ENCODE assay signal across 8 cellular contexts in the genomic region with DNA sequence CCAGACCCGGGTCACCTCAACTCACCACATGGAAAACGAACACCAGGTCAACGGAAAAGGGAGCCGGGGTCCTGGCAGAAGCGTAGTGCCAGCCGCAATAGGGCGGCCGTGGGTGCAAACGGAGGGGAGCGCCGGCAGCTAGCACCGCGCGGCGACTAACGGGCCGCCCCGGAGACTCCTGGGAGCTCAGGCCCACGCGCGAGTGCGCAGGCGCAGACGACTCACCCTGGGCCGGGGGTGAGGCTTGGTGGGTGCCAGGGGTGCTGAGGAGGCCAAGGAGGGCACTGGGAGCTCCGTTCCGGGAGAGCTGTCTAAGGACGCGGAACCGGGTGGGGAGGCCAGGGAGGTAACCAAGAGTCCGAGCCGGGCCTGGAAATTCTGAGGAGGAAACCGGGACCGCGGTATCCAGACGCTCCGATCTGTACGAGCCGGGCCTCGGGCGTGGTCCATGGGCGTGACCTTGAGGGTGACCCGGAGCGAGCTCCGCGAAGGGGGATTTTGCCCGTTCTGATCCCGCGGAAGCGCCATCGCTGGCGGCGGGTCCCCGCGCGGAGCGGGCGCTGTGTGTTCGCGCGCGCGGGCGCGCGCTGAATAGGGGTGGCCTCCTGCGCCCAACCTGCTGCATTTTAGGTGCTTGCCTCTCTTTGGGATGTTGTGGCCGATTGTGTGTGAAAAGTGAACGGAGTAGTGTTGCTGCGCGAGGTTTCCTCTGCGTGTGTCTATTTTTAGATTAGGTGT. TPM values are rescaled to one million over a fixed set of nuclear protein-coding genes. Genes with fewer than 3 reads are reported as not detected.
DNase-seq lines count a peak whose midpoint lies in the region; ATAC-seq, FAIRE-seq and TF ChIP-seq lines count a peak whose summit lies in the region.

A gene (plus strand): TSS at position 213 of the 738 bp plus-strand sequence. CDS start 4,602 bp downstream, outside the sequence.

- CTCF ChIA-PET in CD8-positive, alpha-beta memory T cell (lab: Charles Lee) = no interaction called here

- peaks cover 16 to 42% (median 22%) of the 10 kb centered on the region in 3 donors for H3K36me3 Mint-ChIP-seq in CD8-positive, alpha-beta memory T cell

- peak; percentile 56 for ATAC-seq in GM21423 (IDR thresholded peaks at IDR 0.05; ENCODE audit: unreplicated experiment)

- no peaks in the 10 kb centered on the region for H3K36me3 ChIP-seq in CD8-positive, alpha-beta memory T cell (ENCODE audit: insufficient read depth, low read length)
- 0 out of 2 replicates have a peak, but pooled peaks cover 3% of the 10 kb centered on the region for H3K36me3 ChIP-seq in Karpas-422 (ENCODE audit: insufficient read depth, low read length)
- no peaks in the 10 kb centered on the region for H3K36me3 ChIP-seq in bronchial epithelial cell (ENCODE audit: control insufficient read depth, insufficient read depth, low read length)
- peaks cover 0 to 32% (median 17%) of the 10 kb centered on the region in 6 donors for H3K36me3 ChIP-seq in spleen

- H3K27me3 ChIP-seq in CD8-positive, alpha-beta memory T cell (ENCODE audit: insufficient read depth, low read length, poor library complexity, severe bottlenecking) = no peaks in the 10 kb centered on the region
- H3K27me3 ChIP-seq in Karpas-422 (ENCODE audit: low read length) = no peaks in the 10 kb centered on the region
- H3K27me3 ChIP-seq in bronchial epithelial cell (ENCODE audit: control insufficient read depth, insufficient read depth, low read length) = no peaks in the 10 kb centered on the region
- H3K27me3 ChIP-seq in spleen (replicated peaks in 1 of 7) = no peaks in the 10 kb centered on the region

- WGBS in spleen, 5 donors = 0 to 2% (median 1%) methylated on average over 20 to 72 of the region's 72 CpGs

- H3K27ac ChIP-seq in CD8-positive, alpha-beta memory T cell (ENCODE audit: low read depth, low read length) = peak within 1 kb of the TSS; percentile 93
- peak within 1 kb of the TSS; percentile 55; the same call in 1 of the 2 replicates for H3K27ac ChIP-seq in Karpas-422 (ENCODE audit: low read length)
- H3K27ac ChIP-seq in spleen = peak within 1 kb of the TSS; percentile 86 to 90 (median 88)

- no peaks in the 10 kb centered on the region for H4K20me1 ChIP-seq in Karpas-422 (ENCODE audit: insufficient read depth, low read depth, low read length)

- peak within 1 kb of the TSS; percentile 83 for H3K9ac ChIP-seq in Karpas-422 (ENCODE audit: low read length)

- peak within 1 kb of the TSS; percentile 81 to 99 (median 93) for H3K27ac Mint-ChIP-seq in CD8-positive, alpha-beta memory T cell

- TF ChIP-seq POLR2A in spleen (IDR thresholded peaks at IDR 0.05) = no peak

- peaks cover 13% of the 10 kb centered on the region for H3K4me1 ChIP-seq in CD8-positive, alpha-beta memory T cell (ENCODE audit: insufficient read depth, low read length)
- peaks cover 5% of the 10 kb centered on the region for H3K4me1 ChIP-seq in Karpas-422 (ENCODE audit: low read length)
- peaks cover 6 to 23% (median 18%) of the 10 kb centered on the region in 6 donors for H3K4me1 ChIP-seq in spleen

- no peaks in the 10 kb centered on the region for H3K27me3 Mint-ChIP-seq in CD8-positive, alpha-beta memory T cell

- peak within 1 kb of the TSS; percentile 62 for H3K4me2 ChIP-seq in Karpas-422 (ENCODE audit: low read depth, low read length, poor library complexity, severe bottlenecking)

- FAIRE-seq in bronchial epithelial cell (lab: Jason Lieb, UNC) = no peak

- POLR2A ChIA-PET in CD8-positive, alpha-beta memory T cell (lab: Charles Lee) = interaction anchor here (0.7 to 1.8 kb wide), 11 partner anchors 32 to 990 kb away, joined by 3 to 13 read pairs (median 3); a partner anchor contains a TSS

- intact Hi-C loops in spleen (cut with DNase I; ENCODE audit: low total_unique reads) = no loop called here

- H3K4me3 ChIP-seq in CD8-positive, alpha-beta memory T cell (ENCODE audit: low read length) = peak within 1 kb of the TSS; percentile 91
- peak within 1 kb of the TSS; percentile 80 for H3K4me3 ChIP-seq in Karpas-422 (ENCODE audit: low read length)
- H3K4me3 ChIP-seq in WI38 (ENCODE audit: low read depth, low read length) = peak within 1 kb of the TSS; percentile 79
- peak within 1 kb of the TSS; percentile 53 for H3K4me3 ChIP-seq in bronchial epithelial cell (ENCODE audit: low read depth, low read length)
- peak within 1 kb of the TSS; percentile 74 to 90 (median 86) for H3K4me3 ChIP-seq in spleen

- TF ChIP-seq CTCF in WI38 (IDR thresholded peaks at IDR 0.05; ENCODE audit: low read depth, low read length) (no peak), bronchial epithelial cell (IDR thresholded peaks at IDR 0.05; ENCODE audit: insufficient read depth, low read length, severe bottlenecking) (no peak), spleen (IDR thresholded peaks at IDR 0.05 in 8 of 11, conservative IDR thresholded peaks at IDR 0.05 in 3 of 11) (no peak)

- peaks cover 0 to 2% (median 0%) of the 10 kb centered on the region in 5 donors for H3K9me3 Mint-ChIP-seq in CD8-positive, alpha-beta memory T cell

- H2AFZ ChIP-seq in Karpas-422 (ENCODE audit: low read length) = peak within 1 kb of the TSS; percentile 64; the same call in 1 of the 2 replicates

- peaks cover 27% of the 10 kb centered on the region for H3K79me2 ChIP-seq in Karpas-422 (ENCODE audit: low read length)

- peak within 1 kb of the TSS; percentile 83 to 100 (median 89) for H3K4me3 Mint-ChIP-seq in CD8-positive, alpha-beta memory T cell

- no peaks in the 10 kb centered on the region for H3K9me3 ChIP-seq in CD8-positive, alpha-beta memory T cell (ENCODE audit: low read length)
- peaks cover 10% of the 10 kb centered on the region; the same call in 1 of the 2 replicates for H3K9me3 ChIP-seq in Karpas-422 (ENCODE audit: low read length)
- peaks cover 0 to 57% (median 39%) of the 10 kb centered on the region in 8 donors for H3K9me3 ChIP-seq in spleen

- H3K4me1 Mint-ChIP-seq in CD8-positive, alpha-beta memory T cell = peaks cover 27 to 31% (median 31%) of the 10 kb centered on the region in 3 donors

- DNase-seq in CD8-positive, alpha-beta memory T cell = peak; percentile 76 to 91 (median 81)
- DNase-seq in Karpas-422 (peak; percentile 76), bronchial epithelial cell (ENCODE audit: low read depth) (no peak), iris pigment epithelial cell (ENCODE audit: low read depth) (peak; percentile 59), spleen (peak; percentile 94), NCI-H510A treated with DMSO at 0.1 percent for 48 hours (lab: John Stamatoyannopoulos, UW) (no peak)

- H3K9me2 ChIP-seq in Karpas-422 (replicated peaks; ENCODE audit: insufficient read depth, low read length) = no peaks in the 10 kb centered on the region

RNA-seq across cellular contexts. Expression of the gene that starts here (rescaled TPM):
- 10 to 100 TPM in 1 of 2 experiments, 1 to 10 TPM in 1; 10.0 to 10.3 TPM for total RNA-seq in CD8-positive, alpha-beta memory T cell
- 7.7 TPM for polyA plus RNA-seq in CD8-positive, alpha-beta memory T cell
- 2.9 and 6.1 TPM in 2 replicates for total RNA-seq in Karpas-422 (2014; rRNA removed; shearing (Covaris generic); ENCODE audit: low replicate concordance)
- 2.4 and 4.2 TPM in 2 replicates for total RNA-seq in bronchial epithelial cell
- 10 to 100 TPM in 1 of 7 donors, 1 to 10 TPM in 6; 7.2 to 13.3 (median 8.8) TPM for total RNA-seq in spleen
- 1 to 10 TPM; 2.1 to 2.6 (median 2.6) TPM for polyA plus RNA-seq in spleen

Comparison
In these comparisons a context has a peak if more than half of its experiments do, and no peak if none do; other contexts are left out.
1. DNase-seq: peak in CD8-positive, alpha-beta memory T cell (5 of 5), Karpas-422 (single experiment), iris pigment epithelial cell (single experiment) and spleen (single experiment); none in bronchial epithelial cell (single experiment) and NCI-H510A treated with DMSO at 0.1 percent for 48 hours (single experiment).
2. Peak in every context shown above with its lines, with median percentiles within 50 percentile points of each other: H3K27ac ChIP-seq and H3K4me3 ChIP-seq.